ENCODE assay signal across 1 cellular context in genomic region chr2:9345997-9346396, GRCh38.
TF ChIP-seq lines count a peak whose summit lies in the region.

No MANE protein-coding gene starts in this region.

TF ChIP-seq in GM23338, 12 proteins besides CTCF, POLR2A, EP300 and RAD21 (continued from another document):
- TF ChIP-seq, protein P1, sequence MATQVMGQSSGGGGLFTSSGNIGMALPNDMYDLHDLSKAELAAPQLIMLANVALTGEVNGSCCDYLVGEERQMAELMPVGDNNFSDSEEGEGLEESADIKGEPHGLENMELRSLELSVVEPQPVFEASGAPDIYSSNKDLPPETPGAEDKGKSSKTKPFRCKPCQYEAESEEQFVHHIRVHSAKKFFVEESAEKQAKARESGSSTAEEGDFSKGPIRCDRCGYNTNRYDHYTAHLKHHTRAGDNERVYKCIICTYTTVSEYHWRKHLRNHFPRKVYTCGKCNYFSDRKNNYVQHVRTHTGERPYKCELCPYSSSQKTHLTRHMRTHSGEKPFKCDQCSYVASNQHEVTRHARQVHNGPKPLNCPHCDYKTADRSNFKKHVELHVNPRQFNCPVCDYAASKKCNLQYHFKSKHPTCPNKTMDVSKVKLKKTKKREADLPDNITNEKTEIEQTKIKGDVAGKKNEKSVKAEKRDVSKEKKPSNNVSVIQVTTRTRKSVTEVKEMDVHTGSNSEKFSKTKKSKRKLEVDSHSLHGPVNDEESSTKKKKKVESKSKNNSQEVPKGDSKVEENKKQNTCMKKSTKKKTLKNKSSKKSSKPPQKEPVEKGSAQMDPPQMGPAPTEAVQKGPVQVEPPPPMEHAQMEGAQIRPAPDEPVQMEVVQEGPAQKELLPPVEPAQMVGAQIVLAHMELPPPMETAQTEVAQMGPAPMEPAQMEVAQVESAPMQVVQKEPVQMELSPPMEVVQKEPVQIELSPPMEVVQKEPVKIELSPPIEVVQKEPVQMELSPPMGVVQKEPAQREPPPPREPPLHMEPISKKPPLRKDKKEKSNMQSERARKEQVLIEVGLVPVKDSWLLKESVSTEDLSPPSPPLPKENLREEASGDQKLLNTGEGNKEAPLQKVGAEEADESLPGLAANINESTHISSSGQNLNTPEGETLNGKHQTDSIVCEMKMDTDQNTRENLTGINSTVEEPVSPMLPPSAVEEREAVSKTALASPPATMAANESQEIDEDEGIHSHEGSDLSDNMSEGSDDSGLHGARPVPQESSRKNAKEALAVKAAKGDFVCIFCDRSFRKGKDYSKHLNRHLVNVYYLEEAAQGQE (IDR thresholded peaks at IDR 0.05; ENCODE audit: unreplicated experiment), result no peak
- TF ChIP-seq, protein P2, sequence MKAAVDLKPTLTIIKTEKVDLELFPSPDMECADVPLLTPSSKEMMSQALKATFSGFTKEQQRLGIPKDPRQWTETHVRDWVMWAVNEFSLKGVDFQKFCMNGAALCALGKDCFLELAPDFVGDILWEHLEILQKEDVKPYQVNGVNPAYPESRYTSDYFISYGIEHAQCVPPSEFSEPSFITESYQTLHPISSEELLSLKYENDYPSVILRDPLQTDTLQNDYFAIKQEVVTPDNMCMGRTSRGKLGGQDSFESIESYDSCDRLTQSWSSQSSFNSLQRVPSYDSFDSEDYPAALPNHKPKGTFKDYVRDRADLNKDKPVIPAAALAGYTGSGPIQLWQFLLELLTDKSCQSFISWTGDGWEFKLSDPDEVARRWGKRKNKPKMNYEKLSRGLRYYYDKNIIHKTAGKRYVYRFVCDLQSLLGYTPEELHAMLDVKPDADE (IDR thresholded peaks at IDR 0.05), result no peak
- TF ChIP-seq EZH2phosphoT487 (IDR thresholded peaks at IDR 0.05; ENCODE audit: unreplicated experiment), result no peak
- no peak for TF ChIP-seq ZNF462 (CRISPR knock-in tag; IDR thresholded peaks at IDR 0.05)
- no peak for TF ChIP-seq POLR2AphosphoS5 (IDR thresholded peaks at IDR 0.05; ENCODE audit: low read depth)
- no peak for TF ChIP-seq CREB1 (CRISPR knock-in tag; IDR thresholded peaks at IDR 0.05; ENCODE audit: low read depth)
- no peak for TF ChIP-seq ZNF114 (CRISPR knock-in tag; IDR thresholded peaks at IDR 0.05)
- TF ChIP-seq EZH2 (IDR thresholded peaks at IDR 0.05; ENCODE audit: low read depth, unreplicated experiment), result no peak
- TF ChIP-seq ZNF331 (CRISPR knock-in tag; IDR thresholded peaks at IDR 0.05; ENCODE audit: low read depth), result no peak
- no peak for TF ChIP-seq STAT1 (IDR thresholded peaks at IDR 0.05; ENCODE audit: unreplicated experiment)
